ENCODE assay signal across 2 cellular contexts in the genomic region with DNA sequence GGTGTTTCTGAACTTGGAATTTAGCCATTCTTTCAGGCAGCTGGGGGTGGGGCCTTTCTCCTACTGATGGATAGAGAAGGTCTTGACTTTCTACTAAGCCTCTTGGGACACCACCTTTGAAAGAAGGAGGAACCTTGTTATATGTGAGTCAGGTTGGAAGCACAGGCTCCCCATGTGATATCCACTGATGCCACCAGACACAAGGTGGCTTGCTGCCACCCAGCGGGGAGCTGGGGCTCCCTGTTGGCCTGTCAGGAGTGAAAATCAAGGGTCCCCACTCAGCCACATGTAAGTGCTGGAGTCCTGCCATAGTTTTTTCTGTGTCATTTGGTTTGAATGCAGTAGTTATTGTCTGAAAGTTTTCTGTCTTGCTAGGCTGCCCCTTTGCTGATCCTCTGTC.
TF ChIP-seq lines count a peak whose summit lies in the region.

No MANE protein-coding gene starts in this region.

TF ChIP-seq in IMR-90, 13 proteins besides CTCF, POLR2A, EP300 and RAD21:
- no peak for TF ChIP-seq SMC3 (IDR thresholded peaks at IDR 0.05; ENCODE audit: low read depth, low read length)
- no peak for TF ChIP-seq BHLHE40 (IDR thresholded peaks at IDR 0.05; ENCODE audit: low read depth, low read length)
- TF ChIP-seq, protein P1, sequence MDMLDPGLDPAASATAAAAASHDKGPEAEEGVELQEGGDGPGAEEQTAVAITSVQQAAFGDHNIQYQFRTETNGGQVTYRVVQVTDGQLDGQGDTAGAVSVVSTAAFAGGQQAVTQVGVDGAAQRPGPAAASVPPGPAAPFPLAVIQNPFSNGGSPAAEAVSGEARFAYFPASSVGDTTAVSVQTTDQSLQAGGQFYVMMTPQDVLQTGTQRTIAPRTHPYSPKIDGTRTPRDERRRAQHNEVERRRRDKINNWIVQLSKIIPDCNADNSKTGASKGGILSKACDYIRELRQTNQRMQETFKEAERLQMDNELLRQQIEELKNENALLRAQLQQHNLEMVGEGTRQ (IDR thresholded peaks at IDR 0.05; ENCODE audit: low read depth, low read length) = no peak
- TF ChIP-seq RCOR1 (IDR thresholded peaks at IDR 0.05; ENCODE audit: insufficient replicate concordance, low read length) = no peak

TF ChIP-seq in HepG2, 621 proteins besides CTCF, POLR2A, EP300 and RAD21:
- TF ChIP-seq TSC22D2 (CRISPR knock-in tag; IDR thresholded peaks at IDR 0.05; ENCODE audit: borderline replicate concordance) (no peak), STAG1 (CRISPR knock-in tag; IDR thresholded peaks at IDR 0.05) (peak; percentile 83), MYC (CRISPR knock-in tag; IDR thresholded peaks at IDR 0.05; ENCODE audit: borderline replicate concordance) (no peak), SMC3 (IDR thresholded peaks at IDR 0.05; ENCODE audit: low read length) (peak; percentile 64), MYNN (CRISPR knock-in tag; IDR thresholded peaks at IDR 0.05; ENCODE audit: low read depth) (no peak), ZNF431 (CRISPR knock-in tag; IDR thresholded peaks at IDR 0.05; ENCODE audit: borderline replicate concordance, low read depth) (no peak), KLF13 (CRISPR knock-in tag; IDR thresholded peaks at IDR 0.05) (no peak), RELA (CRISPR knock-in tag; IDR thresholded peaks at IDR 0.05) (no peak), MAZ (IDR thresholded peaks at IDR 0.05; ENCODE audit: borderline replicate concordance, low read depth, low read length) (no peak), MAZ (CRISPR knock-in tag; IDR thresholded peaks at IDR 0.05; ENCODE audit: low read depth) (no peak), ZNF121 (CRISPR knock-in tag; IDR thresholded peaks at IDR 0.05) (no peak), GATA4 (IDR thresholded peaks at IDR 0.05; ENCODE audit: borderline replicate concordance, low read depth) (no peak)
- TF ChIP-seq, protein P2, sequence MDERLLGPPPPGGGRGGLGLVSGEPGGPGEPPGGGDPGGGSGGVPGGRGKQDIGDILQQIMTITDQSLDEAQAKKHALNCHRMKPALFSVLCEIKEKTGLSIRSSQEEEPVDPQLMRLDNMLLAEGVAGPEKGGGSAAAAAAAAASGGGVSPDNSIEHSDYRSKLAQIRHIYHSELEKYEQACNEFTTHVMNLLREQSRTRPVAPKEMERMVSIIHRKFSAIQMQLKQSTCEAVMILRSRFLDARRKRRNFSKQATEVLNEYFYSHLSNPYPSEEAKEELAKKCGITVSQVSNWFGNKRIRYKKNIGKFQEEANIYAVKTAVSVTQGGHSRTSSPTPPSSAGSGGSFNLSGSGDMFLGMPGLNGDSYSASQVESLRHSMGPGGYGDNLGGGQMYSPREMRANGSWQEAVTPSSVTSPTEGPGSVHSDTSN (CRISPR knock-in tag; IDR thresholded peaks at IDR 0.05) = no peak
TF ChIP-seq in HepG2: peak in this region for 2.
